ENCODE assay signal across 18 cellular contexts in the genomic region with DNA sequence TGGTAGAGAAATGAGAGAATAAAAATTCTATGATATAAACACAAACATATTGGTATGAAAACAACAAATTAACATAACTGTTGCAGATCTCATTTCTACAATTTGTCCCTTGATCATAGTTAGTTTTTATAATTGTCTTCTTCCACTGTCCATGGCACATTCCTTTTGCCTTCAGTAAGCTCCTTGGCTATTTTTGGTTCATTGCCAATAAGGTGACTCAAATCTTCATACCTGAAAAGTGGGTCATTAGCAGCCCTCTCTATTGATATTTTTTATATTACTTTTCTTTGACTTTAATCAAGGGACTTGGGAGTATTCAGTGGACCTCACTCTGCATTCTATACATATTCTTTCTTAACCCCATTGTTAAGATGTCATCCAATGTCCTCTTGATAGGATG.
DNase-seq lines count a peak whose midpoint lies in the region; TF ChIP-seq lines count a peak whose summit lies in the region.
"Had no signal": no experiment of that assay in that cellular context is flagged by ENCODE, and none has a peak within 500 bp of the region (broad histone marks: within the 10 kb centered on the region; RNA-seq: fewer than 3 reads in every experiment).

No MANE protein-coding gene starts in this region.

- H3K36me3 ChIP-seq in prostate gland, result no peaks in the 10 kb centered on the region
- H3K36me3 ChIP-seq: SJSA1 had no signal

- no peaks in the 10 kb centered on the region for H3K9me3 ChIP-seq in prostate gland
- H3K9me3 ChIP-seq: SJSA1 had no signal

- H3K27me3 ChIP-seq in prostate gland (replicated peaks; ENCODE audit: insufficient read depth), result no peaks in the 10 kb centered on the region
- H3K27me3 ChIP-seq: SJSA1 had no signal

- TF ChIP-seq CTCF in epithelial cell of esophagus (IDR thresholded peaks at IDR 0.05; ENCODE audit: insufficient read depth, low read depth, low read length, missing control alignments) (no peak), prostate gland (IDR thresholded peaks at IDR 0.05) (no peak)

- no peaks in the 10 kb centered on the region for H3K4me1 ChIP-seq in prostate gland (replicated peaks)
- H3K4me1 ChIP-seq: SJSA1 had no signal

- H3K4me3 ChIP-seq in epithelial cell of esophagus (ENCODE audit: low read length) (no peak overlapping the region), prostate gland (no peak overlapping the region)
- H3K4me3 ChIP-seq: SJSA1 had no signal

- intact Hi-C loops in prostate gland (cut with DNase I), result no loop called here

- no peak for TF ChIP-seq POLR2A in prostate gland (IDR thresholded peaks at IDR 0.05)

- DNase-seq in EL, result peak; percentile 46
- DNase-seq in NCI-H226, result peak; percentile 47
- DNase-seq in epithelial cell of esophagus (ENCODE audit: low read depth), result peak; percentile 48
- DNase-seq in non-pigmented ciliary epithelial cell (ENCODE audit: low read depth), result peak; percentile 27
- DNase-seq in GM19240 (ENCODE audit: insufficient read length, low spot score), result no peak
- no peak for DNase-seq in prostate gland (ENCODE audit: low spot score)
- no peak for DNase-seq in effector CD8-positive, alpha-beta T cell (lab: John Stamatoyannopoulos, UW)
- DNase-seq: DMS 273 treated with DMSO at 0.1 percent for 48 hours, H9, Karpas-422, MV-4-11, NCI-H1417, NCI-H2029, NCI-H2171, NCI-H748 treated with DMSO at 0.1 percent for 48 hours, OCI-M1 had no signal

- no peak overlapping the region for H3K27ac ChIP-seq in prostate gland
- H3K27ac ChIP-seq: C4-2B, SJSA1 had no signal

Comparison
In these comparisons a context has a peak if more than half of its experiments do, and no peak if none do; other contexts are left out.
1. DNase-seq: peak in EL (single experiment), NCI-H226 (single experiment), epithelial cell of esophagus (single experiment) and non-pigmented ciliary epithelial cell (single experiment); none in GM19240 (single experiment), prostate gland (single experiment) and effector CD8-positive, alpha-beta T cell (single experiment).